In the genomic region with DNA sequence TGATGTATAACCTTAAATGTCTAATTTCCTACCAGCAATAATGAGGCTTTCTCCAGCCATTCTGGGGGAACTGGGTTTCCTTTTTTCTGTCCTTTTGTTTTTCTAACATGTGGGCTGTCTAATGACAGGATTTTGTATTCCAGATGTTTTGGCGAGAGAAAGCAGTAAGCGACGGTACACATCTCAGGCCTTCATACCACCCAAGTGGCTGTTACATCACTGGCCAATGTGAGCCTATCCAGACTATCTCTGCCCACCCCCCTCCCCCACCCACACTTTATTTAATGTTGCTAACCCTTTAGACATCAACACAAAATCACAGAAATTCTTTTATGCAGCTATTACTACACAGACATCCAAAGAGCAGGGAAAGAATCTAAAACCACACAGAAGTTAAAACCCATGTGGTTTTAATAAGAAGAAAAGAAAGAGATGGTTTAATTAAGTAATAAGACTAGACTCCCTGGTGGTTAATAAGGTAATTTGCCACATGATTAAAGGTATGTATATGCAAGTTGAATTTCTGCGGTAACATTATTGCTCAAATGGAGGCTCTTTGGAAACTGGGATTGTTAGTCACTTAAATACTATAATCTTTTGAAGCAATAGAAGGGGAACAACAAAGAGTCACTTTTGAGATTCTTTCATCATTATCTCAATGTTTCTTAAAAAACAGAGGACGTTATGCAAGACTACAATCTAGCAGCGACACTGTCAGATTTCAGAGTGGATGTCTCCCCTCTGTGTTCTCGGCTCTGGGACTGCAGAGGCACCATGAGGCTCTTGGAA, we compare ENCODE assay signal across 14 cellular contexts.
DNase-seq lines count a peak whose midpoint lies in the region; ATAC-seq and TF ChIP-seq lines count a peak whose summit lies in the region.
"Had no signal": no experiment of that assay in that cellular context is flagged by ENCODE, and none has a peak within 500 bp of the region (broad histone marks: within the 10 kb centered on the region; RNA-seq: fewer than 3 reads in every experiment).

No MANE protein-coding gene starts in this region.

- dilution Hi-C loops in IMR-90 (cut with HindIII; ENCODE audit: low sequenced_read_pairs, unreplicated experiment) = no loop called here

- H4K91ac ChIP-seq in IMR-90 (ENCODE audit: insufficient read depth, low read depth, low read length) = no peak overlapping the region

- no TSS peak for BruUV-seq in IMR-90 (replicated peaks; lab: Mats Ljungman, UMichigan)

- H3K9me1 ChIP-seq in IMR-90 (ENCODE audit: insufficient read depth, low read length) = no peaks in the 10 kb centered on the region; the same call in 1 of the 2 replicates

- POLR2A ChIA-PET in IMR-90 (lab: Charles Lee; ENCODE audit: unreplicated experiment) = no interaction called here
- POLR2A ChIA-PET in CD4-positive, alpha-beta memory T cell (lab: Charles Lee; ENCODE audit: partially characterized antibody) = no interaction called here

- CTCF ChIA-PET in IMR-90 (lab: Yijun Ruan, JAX) = no interaction called here
- CTCF ChIA-PET in CD4-positive, alpha-beta memory T cell (lab: Charles Lee; ENCODE audit: partially characterized antibody) = interaction anchor here (1.0 kb wide), 1 partner anchor 26 kb away, joined by 4 read pairs; no protein-coding TSS in a partner anchor

- H3K4me1 ChIP-seq in IMR-90 (ENCODE audit: control insufficient read depth, insufficient read depth, low read length) (0 out of 2 replicates have a peak, but pooled peaks cover 1% of the 10 kb centered on the region), body of pancreas (peaks cover 14% of the 10 kb centered on the region), lower lobe of right lung (peaks cover 6% of the 10 kb centered on the region)
- no peaks in the 10 kb centered on the region for H3K4me1 ChIP-seq in CD4-positive, alpha-beta memory T cell (ENCODE audit: insufficient read depth, low read length)

- H3K36me3 ChIP-seq in IMR-90 (ENCODE audit: control insufficient read depth, insufficient read depth, low read length) (no peaks in the 10 kb centered on the region), body of pancreas (replicated peaks in 1 of 2; ENCODE audit: insufficient read depth in 1 of 2, low read depth in 2 of 2) (no peaks in the 10 kb centered on the region), lower lobe of right lung (no peaks in the 10 kb centered on the region)
- H3K36me3 ChIP-seq in CD4-positive, alpha-beta memory T cell (ENCODE audit: insufficient read depth, low read length) = no peaks in the 10 kb centered on the region
- H3K36me3 ChIP-seq: spleen had no signal

- H3K27me3 Mint-ChIP-seq in CD4-positive, alpha-beta memory T cell = peaks cover 2 to 7% of the 10 kb centered on the region in 2 donors

- no peaks in the 10 kb centered on the region for H4K20me1 ChIP-seq in IMR-90 (ENCODE audit: insufficient read depth, low read length)

- H3K27ac ChIP-seq in IMR-90 (ENCODE audit: insufficient read depth, low read length) (no peak overlapping the region), body of pancreas (no peak overlapping the region), lower lobe of right lung (no peak overlapping the region)
- no peak overlapping the region for H3K27ac ChIP-seq in CD4-positive, alpha-beta memory T cell (ENCODE audit: low read depth, low read length)
- H3K27ac ChIP-seq: KMS-11 had no signal

- no peak overlapping the region for H3K4me3 ChIP-seq in IMR-90 (ENCODE audit: insufficient read depth, low read depth, low read length)
- H3K4me3 ChIP-seq in body of pancreas = no peak overlapping the region
- H3K4me3 ChIP-seq in lower lobe of right lung = no peak overlapping the region
- H3K4me3 ChIP-seq in CD4-positive, alpha-beta memory T cell (ENCODE audit: low read length in 2 of 2) = no peak overlapping the region
- H3K4me3 ChIP-seq: spleen had no signal

- H3K27me3 ChIP-seq in IMR-90 (ENCODE audit: control insufficient read depth, insufficient read depth, low read length) (no peaks in the 10 kb centered on the region; the same call in 1 of the 2 replicates), body of pancreas (no peaks in the 10 kb centered on the region), lower lobe of right lung (ENCODE audit: low read depth) (no peaks in the 10 kb centered on the region)
- H3K27me3 ChIP-seq in CD4-positive, alpha-beta memory T cell (ENCODE audit: insufficient read depth, low read length) = no peaks in the 10 kb centered on the region
- H3K27me3 ChIP-seq: spleen had no signal

- 40% methylated on average over 1 of the region's 7 CpGs; no CpG with 5 or more reads in 1 of the 2 experiments for WGBS in IMR-90 (ENCODE audit: extremely low coverage in 2 of 2, insufficient read length in 1 of 2), 2 experiments
- 81 to 84% methylated on average over 7 of the region's 7 CpGs for WGBS in body of pancreas, 2 donors

- no peak overlapping the region for H3K56ac ChIP-seq in IMR-90 (ENCODE audit: extremely low read depth, insufficient read depth, low read length)

- H2AFZ ChIP-seq in IMR-90 (replicated peaks; ENCODE audit: low read length, poor library complexity) = no peak overlapping the region

- in situ Hi-C loops in IMR-90 (cut with MboI; ENCODE audit: low sequenced_read_pairs) = no loop called here

- no peak overlapping the region for H3K27ac Mint-ChIP-seq in CD4-positive, alpha-beta memory T cell
- H3K27ac Mint-ChIP-seq: memory B cell had no signal

- no peak overlapping the region for H2AK9ac ChIP-seq in IMR-90 (replicated peaks; ENCODE audit: low read depth, low read length, poor library complexity)

- DNase-seq in AG08395 (ENCODE audit: low spot score) (peak; percentile 70), IMR-90 (no peak), body of pancreas (no peak), lower lobe of right lung (no peak), NCI-H345 treated with DMSO at 0.1 percent for 48 hours (lab: John Stamatoyannopoulos, UW; ENCODE audit: unreplicated experiment) (no peak), NCI-H510A treated with DMSO at 0.1 percent for 48 hours (lab: John Stamatoyannopoulos, UW) (no peak)
- DNase-seq in CD4-positive, alpha-beta memory T cell = no peak
- DNase-seq: activated naive CD4-positive, alpha-beta T cell treated with Interleukin-2 at 50 U/mL for 16 hours; NCI-H187; nucleus accumbens; spleen had no signal

- H2AK5ac ChIP-seq in IMR-90 (ENCODE audit: low read depth, low read length) = no peak overlapping the region

- no peak overlapping the region for H4K5ac ChIP-seq in IMR-90 (ENCODE audit: low read depth, low read length)

- H3K18ac ChIP-seq in IMR-90 (ENCODE audit: low read depth, low read length) = no peak overlapping the region

- no peak overlapping the region for H3K14ac ChIP-seq in IMR-90 (replicated peaks; ENCODE audit: low read depth, low read length)

- peaks cover 0 to 3% (median 0%) of the 10 kb centered on the region in 8 donors for H3K9me3 Mint-ChIP-seq in CD4-positive, alpha-beta memory T cell
- H3K9me3 Mint-ChIP-seq: memory B cell had no signal

- TF ChIP-seq CTCF in IMR-90 (conservative IDR thresholded peaks at IDR 0.05; ENCODE audit: low read depth, low read length) (no peak), body of pancreas (IDR thresholded peaks at IDR 0.05) (no peak), lower lobe of right lung (IDR thresholded peaks at IDR 0.05) (no peak)

- no peak overlapping the region for H3K4me3 Mint-ChIP-seq in CD4-positive, alpha-beta memory T cell
- H3K4me3 Mint-ChIP-seq: memory B cell had no signal

- H2BK120ac ChIP-seq in IMR-90 (ENCODE audit: low read depth, low read length) = no peak overlapping the region

- H4K8ac ChIP-seq in IMR-90 (ENCODE audit: low read depth in 2 of 2, low read length in 2 of 2) = no peak overlapping the region

- H3K9me3 ChIP-seq in IMR-90 (ENCODE audit: control insufficient read depth, insufficient read depth, low read length) (no peaks in the 10 kb centered on the region), body of pancreas (no peaks in the 10 kb centered on the region), lower lobe of right lung (no peaks in the 10 kb centered on the region)
- H3K9me3 ChIP-seq in CD4-positive, alpha-beta memory T cell (ENCODE audit: control insufficient read depth in 1 of 2, low read length in 2 of 2) = no peaks in the 10 kb centered on the region
- H3K9me3 ChIP-seq: spleen had no signal

- intact Hi-C loops in IMR-90 (cut with micrococcal nuclease) (no loop called here), body of pancreas (cut with DNase I) (no loop called here), lower lobe of right lung (cut with DNase I) (no loop called here)
- intact Hi-C loops in CD4-positive, alpha-beta memory T cell (cut with micrococcal nuclease) = no loop called here

- ATAC-seq in IMR-90 (ENCODE audit: low read depth) = no peak
- ATAC-seq in body of pancreas = peak; percentile 46
- peak; percentile 46 to 47 for ATAC-seq in lower lobe of right lung
- ATAC-seq in HG02623 (IDR thresholded peaks at IDR 0.05; ENCODE audit: unreplicated experiment) = no peak

- H3K36me3 Mint-ChIP-seq in CD4-positive, alpha-beta memory T cell = no peaks in the 10 kb centered on the region
- H3K36me3 Mint-ChIP-seq: memory B cell had no signal

- no peak overlapping the region for H3K9ac ChIP-seq in IMR-90 (ENCODE audit: low read depth, low read length)
- H3K9ac ChIP-seq: KMS-11 had no signal

- H3K4me2 ChIP-seq in IMR-90 (ENCODE audit: low read depth, low read length) = no peak overlapping the region
- H3K4me2 ChIP-seq: KMS-11 had no signal

- H3K4ac ChIP-seq in IMR-90 (ENCODE audit: low read depth, low read length) = no peak overlapping the region

- no peak overlapping the region for H3K23ac ChIP-seq in IMR-90 (ENCODE audit: low read depth, low read length)

- TF ChIP-seq RAD21 in IMR-90 (IDR thresholded peaks at IDR 0.05; ENCODE audit: low read length) = no peak

- no peak overlapping the region for H2BK20ac ChIP-seq in IMR-90 (ENCODE audit: low read depth, low read length)

- H2BK5ac ChIP-seq in IMR-90 (ENCODE audit: low read depth, low read length, poor library complexity, severe bottlenecking) = no peak overlapping the region

- no peaks in the 10 kb centered on the region for H3K79me1 ChIP-seq in IMR-90 (ENCODE audit: low read depth in 1 of 2, low read length in 2 of 2)

- H2BK15ac ChIP-seq in IMR-90 (ENCODE audit: low read depth, low read length) = no peak overlapping the region

- H3K4me1 Mint-ChIP-seq in CD4-positive, alpha-beta memory T cell = no peaks in the 10 kb centered on the region
- H3K4me1 Mint-ChIP-seq: memory B cell had no signal

- TF ChIP-seq POLR2A in IMR-90 (IDR thresholded peaks at IDR 0.05; ENCODE audit: low read depth, low read length) = no peak
- no peak for TF ChIP-seq POLR2A in body of pancreas (IDR thresholded peaks at IDR 0.05)

TF ChIP-seq in IMR-90, 13 proteins besides CTCF, POLR2A, EP300 and RAD21:
- TF ChIP-seq MAFK (IDR thresholded peaks at IDR 0.05; ENCODE audit: low read depth, low read length) (no peak), CEBPB (IDR thresholded peaks at IDR 0.05; ENCODE audit: low read depth, low read length) (peak; percentile 42; the same call in 1 of the 2 replicates)

Comparison
In these comparisons a context has a peak if more than half of its experiments do, and no peak if none do; other contexts are left out.
1. ATAC-seq: peak in body of pancreas (single experiment) and lower lobe of right lung (2 of 2); none in IMR-90 (single experiment) and HG02623 (single experiment).